8 cellular contexts compared by ENCODE assay signal in the genomic region with DNA sequence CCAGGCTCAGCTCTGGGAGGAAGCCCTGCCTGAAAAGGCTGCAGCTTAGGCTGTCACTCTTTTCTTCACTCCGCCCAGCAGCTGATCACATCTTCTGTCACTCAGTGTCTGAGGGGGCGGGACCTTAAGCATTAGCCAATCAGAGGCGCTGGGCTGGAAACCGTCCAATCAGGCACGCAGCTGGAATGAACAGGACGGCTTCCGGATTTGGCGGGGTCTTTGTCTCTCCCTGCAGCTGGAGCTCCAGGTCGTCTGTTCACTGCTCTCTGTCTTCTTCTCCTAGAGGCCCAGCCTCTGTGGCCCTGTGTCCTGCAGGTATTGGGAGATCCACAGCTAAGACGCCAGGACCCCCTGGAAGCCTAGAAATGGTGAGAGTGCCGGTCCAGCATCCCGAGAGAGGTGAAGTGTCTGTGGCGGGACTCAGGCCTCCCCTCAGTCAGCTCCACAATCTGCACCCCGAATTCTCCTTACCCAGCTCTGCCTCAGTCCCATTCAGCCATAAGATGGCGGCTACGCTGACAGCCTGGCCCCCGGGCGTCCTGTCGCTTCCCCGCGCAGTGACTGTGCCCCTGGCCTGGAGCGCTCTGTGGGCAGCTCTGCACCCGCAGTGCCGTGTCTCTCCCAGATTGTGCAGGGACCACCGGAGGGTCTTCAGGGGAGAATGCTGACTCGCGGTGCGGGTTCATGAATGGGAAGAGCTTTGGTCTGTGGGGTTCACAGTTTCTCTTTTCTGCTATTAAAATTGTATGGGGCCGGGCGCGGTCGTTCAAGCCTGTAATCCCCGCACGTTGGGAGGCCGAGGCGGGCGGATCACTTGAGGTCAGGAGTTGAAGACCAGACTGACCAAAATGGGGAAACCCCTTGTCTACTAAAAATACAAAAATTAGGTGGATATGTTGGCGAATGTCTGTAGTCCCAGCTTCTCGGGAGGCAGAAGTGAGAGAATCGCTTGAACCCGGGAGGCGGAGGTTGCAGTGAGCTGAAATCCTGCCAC. TPM values are rescaled to one million over a fixed set of nuclear protein-coding genes. Genes with fewer than 3 reads are reported as not detected.
A peak's percentile ranks its signal among the peaks of the same experiment; 100 is the strongest.
DNase-seq lines count a peak whose midpoint lies in the region; ATAC-seq and TF ChIP-seq lines count a peak whose summit lies in the region.

ZNF66 (plus strand) TSS at position 222 of the 994 bp plus-strand sequence; CDS start at position 366, 144 bp downstream.

- no peaks in the 10 kb centered on the region; the same call in 1 of the 2 replicates for H3K36me3 ChIP-seq in BE2C

- H3K9me3 Mint-ChIP-seq in effector memory CD8-positive, alpha-beta T cell, result no peaks in the 10 kb centered on the region
- H3K9me3 Mint-ChIP-seq in memory B cell, result peaks cover 4% of the 10 kb centered on the region

- peak; percentile 96 for DNase-seq in BE2C
- DNase-seq in NCI-H748 (lab: John Stamatoyannopoulos, UW; ENCODE audit: unreplicated experiment), result peak; percentile 98
- DNase-seq in activated CD8-positive, alpha-beta memory T cell treated with anti-CD3 and anti-CD28 coated beads for 1 hour (ENCODE audit: extremely low read depth in 1 of 2, low read depth in 1 of 2), result peak; percentile 84 to 93
- peak; percentile 92 to 98 (median 93) for DNase-seq in effector memory CD8-positive, alpha-beta T cell
- peak; percentile 91 to 94 for DNase-seq in memory B cell (ENCODE audit: low spot score in 2 of 2)
- peak; percentile 90 for DNase-seq in stimulated activated CD8-positive, alpha-beta memory T cell treated with anti-CD3 and anti-CD28 coated beads, Interleukin-12 subunit alpha, Interleukin-12 subunit beta, amount 100 ng/mL, for 1 hour (ENCODE audit: low read depth)

- peak within 1 kb of the TSS; percentile 98 to 100 for H3K4me3 Mint-ChIP-seq in effector memory CD8-positive, alpha-beta T cell
- H3K4me3 Mint-ChIP-seq in memory B cell, result peak within 1 kb of the TSS; percentile 99

- TF ChIP-seq POLR2A in GM19099 (IDR thresholded peaks at IDR 0.05; ENCODE audit: extremely low read depth, insufficient read length, low read depth), result peak; percentile 85

- H3K36me3 Mint-ChIP-seq in effector memory CD8-positive, alpha-beta T cell (ENCODE audit: insufficient read depth), result peaks cover 12% of the 10 kb centered on the region
- peaks cover 26% of the 10 kb centered on the region for H3K36me3 Mint-ChIP-seq in memory B cell

- ATAC-seq in HG03439 (IDR thresholded peaks at IDR 0.05; ENCODE audit: unreplicated experiment), result peak; percentile 97
- peak; percentile 97 for ATAC-seq in effector memory CD8-positive, alpha-beta T cell (replicated peaks)
- ATAC-seq in memory B cell (ENCODE audit: low read depth), result peak; percentile 99

- no peaks in the 10 kb centered on the region for H3K27me3 Mint-ChIP-seq in effector memory CD8-positive, alpha-beta T cell
- H3K27me3 Mint-ChIP-seq in memory B cell, result no peaks in the 10 kb centered on the region

- no peaks in the 10 kb centered on the region for H3K27me3 ChIP-seq in BE2C

- H3K9me3 ChIP-seq in BE2C, result no peaks in the 10 kb centered on the region; the same call in 1 of the 2 replicates

- H3K4me1 Mint-ChIP-seq in effector memory CD8-positive, alpha-beta T cell (ENCODE audit: low read depth in 2 of 2), result peaks cover 15 to 23% of the 10 kb centered on the region in 2 donors
- H3K4me1 Mint-ChIP-seq in memory B cell, result peaks cover 6% of the 10 kb centered on the region

- peak within 1 kb of the TSS; percentile 90 for H3K4me3 ChIP-seq in BE2C (ENCODE audit: low read depth, low read length)

- no peak for TF ChIP-seq CTCF in BE2C (IDR thresholded peaks at IDR 0.05; ENCODE audit: low read depth, low read length)

- H3K4me1 ChIP-seq in BE2C, result no peaks in the 10 kb centered on the region

- H3K27ac Mint-ChIP-seq in effector memory CD8-positive, alpha-beta T cell, result peak within 1 kb of the TSS; percentile 96 to 99
- peak within 1 kb of the TSS; percentile 93 for H3K27ac Mint-ChIP-seq in memory B cell

RNA-seq across cellular contexts. Expression of gene ZNF66, which starts in this region (rescaled TPM):
- 0.54 TPM for polyA plus RNA-seq in BE2C (2012; ENCODE audit: insufficient read depth, insufficient read length, low read depth)

Comparison
In these comparisons a context has a peak if more than half of its experiments do, and no peak if none do; other contexts are left out.
1. Peak in every context shown above with its lines: DNase-seq, ATAC-seq and H3K4me3 ChIP-seq.